In the genomic region with DNA sequence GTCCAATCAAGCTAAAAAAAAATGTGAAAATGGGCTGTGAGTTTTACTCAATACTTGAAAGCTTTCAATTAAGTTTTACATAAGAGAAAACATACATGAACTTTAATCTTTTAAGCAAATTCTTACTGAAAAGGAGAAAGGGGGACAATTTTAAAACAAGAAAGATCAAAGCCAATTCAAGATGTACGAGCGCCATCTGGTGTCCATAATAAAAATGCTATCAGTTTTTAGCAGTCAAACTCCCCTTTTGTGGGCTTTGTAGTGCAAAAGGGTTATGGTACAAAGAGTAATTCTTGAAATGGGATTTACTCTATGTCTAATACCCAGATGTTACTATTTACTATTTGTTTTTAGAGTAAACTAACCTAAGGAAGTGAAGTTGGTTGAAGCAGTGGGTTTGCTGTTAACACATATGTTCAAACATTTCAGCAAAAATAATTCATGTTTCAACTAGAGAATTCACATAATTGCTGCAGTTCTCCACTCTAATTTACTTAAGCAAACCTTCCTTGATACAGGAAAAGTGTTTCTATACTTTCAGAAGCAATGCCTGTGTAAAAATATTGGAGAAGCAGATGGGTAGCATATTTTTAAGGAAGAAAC, we compare ENCODE assay signal across 8 cellular contexts.
DNase-seq lines count a peak whose midpoint lies in the region; ATAC-seq and TF ChIP-seq lines count a peak whose summit lies in the region.
"Had no signal": no experiment of that assay in that cellular context is flagged by ENCODE, and none has a peak within 500 bp of the region (broad histone marks: within the 10 kb centered on the region; RNA-seq: fewer than 3 reads in every experiment).

No MANE protein-coding gene starts in this region.

- peak; percentile 36 for TF ChIP-seq CTCF in GM13976 (IDR thresholded peaks at IDR 0.05; ENCODE audit: borderline replicate concordance, control extremely low read depth, extremely low read depth, insufficient read depth, missing control alignments)
- peak; percentile 58 to 66 for TF ChIP-seq CTCF in mammary epithelial cell (conservative IDR thresholded peaks at IDR 0.05 in 1 of 2, IDR thresholded peaks at IDR 0.05 in 1 of 2; ENCODE audit: extremely low read depth in 1 of 2, insufficient read depth in 1 of 2, low read depth in 1 of 2, low read length in 2 of 2)
- peak; percentile 89 for TF ChIP-seq CTCF in neural cell (IDR thresholded peaks at IDR 0.05; ENCODE audit: poor library complexity, severe bottlenecking)

- DNase-seq in GM13976 (ENCODE audit: low spot score): peak; percentile 6
- DNase-seq in NCI-H146 treated with DMSO at 0.1 percent for 48 hours (lab: John Stamatoyannopoulos, UW; ENCODE audit: unreplicated experiment): peak; percentile 73
- DNase-seq in mammary epithelial cell: no peak
- DNase-seq: activated B cell treated with CpG ODN at 0.5 μM for 24 hours had no signal

- H3K4me2 ChIP-seq in mammary epithelial cell (ENCODE audit: insufficient read depth, low read depth, low read length) (no peak overlapping the region), neural cell (ENCODE audit: low read length) (peak overlapping the region; percentile 20)

- CTCF ChIA-PET in mammary epithelial cell (lab: Charles Lee; ENCODE audit: low non-redundant PET): no interaction called here

- ATAC-seq in HG02870 (IDR thresholded peaks at IDR 0.05; ENCODE audit: unreplicated experiment): no peak
- ATAC-seq in GM19035 (IDR thresholded peaks at IDR 0.05; ENCODE audit: unreplicated experiment): no peak
- no peak for ATAC-seq in GM19452 (IDR thresholded peaks at IDR 0.05; ENCODE audit: unreplicated experiment)

- H3K79me2 ChIP-seq in mammary epithelial cell (ENCODE audit: insufficient read depth, low read length) (no peaks in the 10 kb centered on the region), neural cell (replicated peaks; ENCODE audit: insufficient read depth, low read length) (no peaks in the 10 kb centered on the region)

- H3K9me2 ChIP-seq in neural cell (ENCODE audit: insufficient read depth, low read length): no peaks in the 10 kb centered on the region

- in situ Hi-C loops in GM13976 (cut with MboI; ENCODE audit: low sequenced_read_pairs, unreplicated experiment): no loop called here
- in situ Hi-C loops in mammary epithelial cell (cut with MboI; ENCODE audit: low sequenced_read_pairs in 2 of 2): no loop called here

- BruUV-seq in mammary epithelial cell (replicated peaks; lab: Mats Ljungman, UMichigan): no TSS peak

- no peaks in the 10 kb centered on the region for H3K4me1 ChIP-seq in mammary epithelial cell (ENCODE audit: insufficient read depth, low read length)

- H3K4me3 ChIP-seq in mammary epithelial cell (replicated peaks in 1 of 3; ENCODE audit: insufficient read depth in 1 of 3, low read depth in 2 of 3, low read length in 3 of 3) (no peak overlapping the region), neural cell (ENCODE audit: low read length) (peak overlapping the region; percentile 14)

- intact Hi-C loops in mammary epithelial cell (cut with micrococcal nuclease): loop anchor here (10.0 kb wide), 1 partner anchor 180 kb away; no protein-coding TSS in a partner anchor

- H3K27me3 ChIP-seq in mammary epithelial cell (ENCODE audit: insufficient read depth, low read length): no peaks in the 10 kb centered on the region
- H3K27me3 ChIP-seq in neural cell (ENCODE audit: insufficient read depth, low read depth, low read length): no peaks in the 10 kb centered on the region

- no peaks in the 10 kb centered on the region for H3F3A ChIP-seq in neural cell (ENCODE audit: insufficient read depth, low read length, poor library complexity, severe bottlenecking)

- no peak for TF ChIP-seq EP300 in neural cell (conservative IDR thresholded peaks at IDR 0.05; ENCODE audit: poor library complexity, severe bottlenecking)

- H3K9me3 ChIP-seq in mammary epithelial cell (replicated peaks; ENCODE audit: insufficient read depth, low read length) (no peaks in the 10 kb centered on the region), neural cell (ENCODE audit: low read length) (no peaks in the 10 kb centered on the region)

- H3K27ac ChIP-seq in mammary epithelial cell (ENCODE audit: insufficient read depth, low read depth, low read length) (no peak overlapping the region), neural cell (ENCODE audit: low read length) (peak overlapping the region; percentile 63)

- H4K20me1 ChIP-seq in mammary epithelial cell (ENCODE audit: insufficient read depth, low read length) (no peaks in the 10 kb centered on the region), neural cell (ENCODE audit: insufficient read depth) (no peaks in the 10 kb centered on the region)

- H2AFZ ChIP-seq in mammary epithelial cell (ENCODE audit: low read depth, low read length) (no peak overlapping the region), neural cell (ENCODE audit: low read depth, low read length) (no peak overlapping the region)

- H3K36me3 ChIP-seq in mammary epithelial cell (ENCODE audit: insufficient read depth, low read length) (no peaks in the 10 kb centered on the region), neural cell (ENCODE audit: insufficient read depth, low read length) (no peaks in the 10 kb centered on the region)

- dilution Hi-C loops in mammary epithelial cell (cut with HindIII; ENCODE audit: low sequenced_read_pairs): no loop called here

- 0% methylated on average over 2 of the region's 2 CpGs for WGBS in mammary epithelial cell (ENCODE audit: low coverage, missing lambda C conversion rate)

- TF ChIP-seq RAD21 in neural cell (conservative IDR thresholded peaks at IDR 0.05): peak; percentile 87

- H3K9ac ChIP-seq in mammary epithelial cell (ENCODE audit: insufficient read depth, low read length) (no peak overlapping the region), neural cell (ENCODE audit: low read length) (no peak overlapping the region)

TF ChIP-seq in neural cell, 6 proteins besides CTCF, POLR2A, EP300 and RAD21:
- peak; percentile 87 for TF ChIP-seq SMC3 (conservative IDR thresholded peaks at IDR 0.05; ENCODE audit: poor library complexity)
- no peak for TF ChIP-seq POLR2AphosphoS5 (IDR thresholded peaks at IDR 0.05)

Comparison
In these comparisons a context has a peak if more than half of its experiments do, and no peak if none do; other contexts are left out.
1. CTCF ChIP-seq: peak in every context shown above with its lines; median percentile 89 in neural cell; 62 in mammary epithelial cell; 36 in GM13976.